In genomic region chr4:38058186-38058585, GRCh38 we compare ENCODE assay signal across 28 cellular contexts.
DNase-seq lines count a peak whose midpoint lies in the region; ATAC-seq and TF ChIP-seq lines count a peak whose summit lies in the region.
"Had no signal": no experiment of that assay in that cellular context is flagged by ENCODE, and none has a peak within 500 bp of the region (broad histone marks: within the 10 kb centered on the region; RNA-seq: fewer than 3 reads in every experiment).

No MANE protein-coding gene starts in this region.

- no peak for TF ChIP-seq CTCF in cardiac muscle cell (IDR thresholded peaks at IDR 0.05; ENCODE audit: low read depth, low read length)
- no peak for TF ChIP-seq CTCF in activated B cell treated with CpG ODN at 0.5 μM for 24 hours (IDR thresholded peaks at IDR 0.05)
- TF ChIP-seq CTCF in neural crest cell (conservative IDR thresholded peaks at IDR 0.05): no peak

- H3K27me3 ChIP-seq in cardiac muscle cell: no peaks in the 10 kb centered on the region
- H3K27me3 ChIP-seq in effector memory CD4-positive, alpha-beta T cell (replicated peaks; ENCODE audit: control insufficient read depth, insufficient read depth, low read length, poor library complexity, severe bottlenecking): no peaks in the 10 kb centered on the region
- H3K27me3 ChIP-seq: neutrophil had no signal

- H3K36me3 Mint-ChIP-seq in activated B cell treated with CpG ODN at 0.5 μM for 24 hours (ENCODE audit: low read depth) (peaks cover 81% of the 10 kb centered on the region), neural crest cell (ENCODE audit: low read depth) (peaks cover 5% of the 10 kb centered on the region)

- H3K9me3 Mint-ChIP-seq in activated B cell treated with CpG ODN at 0.5 μM for 24 hours (no peaks in the 10 kb centered on the region), neural crest cell (no peaks in the 10 kb centered on the region)
- H3K9me3 Mint-ChIP-seq: activated T-helper 17 cell treated with anti-CD3 and anti-CD28 coated beads, Interleukin-2, amount 50 U/mL, for 72 hours; central memory CD8-positive, alpha-beta T cell; IgD-negative memory B cell; type B pancreatic cell had no signal

- POLR2A ChIA-PET in activated B cell treated with CpG ODN at 0.5 μM for 24 hours (lab: Charles Lee): no interaction called here

- intact Hi-C loops in Right ventricle myocardium inferior (cut with DNase I) (no loop called here), activated B cell treated with CpG ODN at 0.5 μM for 24 hours (cut with micrococcal nuclease) (no loop called here)

- ATAC-seq in Right ventricle myocardium inferior: no peak
- no peak for ATAC-seq in activated B cell treated with CpG ODN at 0.5 μM for 24 hours (ENCODE audit: low read depth)
- no peak for ATAC-seq in GM19463 (IDR thresholded peaks at IDR 0.05; ENCODE audit: unreplicated experiment)
- ATAC-seq in GM18498 (IDR thresholded peaks at IDR 0.05; ENCODE audit: unreplicated experiment): no peak
- ATAC-seq: A549; activated T-helper 17 cell treated with anti-CD3 and anti-CD28 coated beads, Interleukin-2, amount 50 U/mL, for 72 hours; HCT116; lower lobe of right lung had no signal

- H3K27me3 Mint-ChIP-seq in activated B cell treated with CpG ODN at 0.5 μM for 24 hours (no peaks in the 10 kb centered on the region), neural crest cell (ENCODE audit: low read depth) (no peaks in the 10 kb centered on the region)
- H3K27me3 Mint-ChIP-seq: activated naive CD8-positive, alpha-beta T cell; activated T-helper 17 cell treated with anti-CD3 and anti-CD28 coated beads, Interleukin-2, amount 50 U/mL, for 72 hours; central memory CD8-positive, alpha-beta T cell; IgD-negative memory B cell; type B pancreatic cell had no signal

- DNase-seq in cardiac muscle cell (ENCODE audit: low read depth in 1 of 2, low spot score in 1 of 2) (no peak), Right ventricle myocardium inferior (ENCODE audit: missing footprints) (no peak), activated B cell treated with CpG ODN at 0.5 μM for 24 hours (no peak), neural crest cell (ENCODE audit: low read depth, low spot score) (no peak), G401 (ENCODE audit: low spot score) (no peak)
- no peak for DNase-seq in effector memory CD4-positive, alpha-beta T cell
- DNase-seq: activated CD4-positive, alpha-beta T cell treated with anti-CD3 and anti-CD28 coated beads, Interleukin-2, amount 50 U/mL, for 4 hours; activated CD4-positive, CD25-positive, alpha-beta regulatory T cell; activated CD8-positive, alpha-beta memory T cell treated with anti-CD3 and anti-CD28 coated beads, Interleukin-2, amount 50 U/mL, for 48 hours; aorta; Caco-2; dermis blood vessel endothelial cell; DMS79 treated with DMSO at 0.1 percent for 48 hours; islet precursor cell; lower lobe of right lung; NCI-H2081; NCI-H446 treated with DMSO at 0.1 percent for 48 hours had no signal

- H3K4me3 Mint-ChIP-seq in activated B cell treated with CpG ODN at 0.5 μM for 24 hours (no peak overlapping the region), neural crest cell (no peak overlapping the region)
- H3K4me3 Mint-ChIP-seq: activated naive CD8-positive, alpha-beta T cell; activated T-helper 17 cell treated with anti-CD3 and anti-CD28 coated beads, Interleukin-2, amount 50 U/mL, for 72 hours; central memory CD8-positive, alpha-beta T cell; IgD-negative memory B cell; type B pancreatic cell had no signal

- H3K36me3 ChIP-seq in cardiac muscle cell: no peaks in the 10 kb centered on the region
- peaks cover 28% of the 10 kb centered on the region for H3K36me3 ChIP-seq in effector memory CD4-positive, alpha-beta T cell (ENCODE audit: control insufficient read depth, insufficient read depth, low read length)
- H3K36me3 ChIP-seq: prostate gland had no signal

- peak overlapping the region; percentile 50 for H3K27ac ChIP-seq in cardiac muscle cell
- H3K27ac ChIP-seq in effector memory CD4-positive, alpha-beta T cell (ENCODE audit: insufficient read depth, low read length, poor library complexity, severe bottlenecking): no peak overlapping the region
- H3K27ac ChIP-seq: A549, lower lobe of right lung, neutrophil, prostate gland had no signal

- no peaks in the 10 kb centered on the region for H3K9me3 ChIP-seq in cardiac muscle cell (ENCODE audit: low read depth)
- no peaks in the 10 kb centered on the region for H3K9me3 ChIP-seq in effector memory CD4-positive, alpha-beta T cell (ENCODE audit: control insufficient read depth, low read length)
- H3K9me3 ChIP-seq: A549, Caco-2, lower lobe of right lung, neutrophil, prostate gland had no signal

- in situ Hi-C loops in G401 (cut with HindIII; ENCODE audit: low sequenced_read_pairs): no loop called here

- peaks cover 17% of the 10 kb centered on the region for H3K4me1 ChIP-seq in cardiac muscle cell (ENCODE audit: low read depth)
- H3K4me1 ChIP-seq in effector memory CD4-positive, alpha-beta T cell (ENCODE audit: control insufficient read depth, insufficient read depth, low read length, poor library complexity, severe bottlenecking): no peaks in the 10 kb centered on the region
- H3K4me1 ChIP-seq: Caco-2, prostate gland had no signal

- H3K27ac Mint-ChIP-seq in activated B cell treated with CpG ODN at 0.5 μM for 24 hours (peak overlapping the region; percentile 41), neural crest cell (ENCODE audit: unreplicated experiment) (peak overlapping the region; percentile 38)
- H3K27ac Mint-ChIP-seq: activated naive CD8-positive, alpha-beta T cell; activated T-helper 17 cell treated with anti-CD3 and anti-CD28 coated beads, Interleukin-2, amount 50 U/mL, for 72 hours; IgD-negative memory B cell; type B pancreatic cell had no signal

- CTCF ChIA-PET in activated B cell treated with CpG ODN at 0.5 μM for 24 hours (lab: Charles Lee): no interaction called here

- H3K4me1 Mint-ChIP-seq in activated B cell treated with CpG ODN at 0.5 μM for 24 hours: peaks cover 12% of the 10 kb centered on the region
- peaks cover 28% of the 10 kb centered on the region for H3K4me1 Mint-ChIP-seq in neural crest cell

- H3K4me3 ChIP-seq in cardiac muscle cell: no peak overlapping the region
- H3K4me3 ChIP-seq in effector memory CD4-positive, alpha-beta T cell (ENCODE audit: insufficient read depth, low read depth, low read length, poor library complexity, severe bottlenecking): no peak overlapping the region
- H3K4me3 ChIP-seq: A549, lower lobe of right lung, prostate gland had no signal
